Comparison of ENCODE assay signal across 12 cellular contexts in the genomic region with DNA sequence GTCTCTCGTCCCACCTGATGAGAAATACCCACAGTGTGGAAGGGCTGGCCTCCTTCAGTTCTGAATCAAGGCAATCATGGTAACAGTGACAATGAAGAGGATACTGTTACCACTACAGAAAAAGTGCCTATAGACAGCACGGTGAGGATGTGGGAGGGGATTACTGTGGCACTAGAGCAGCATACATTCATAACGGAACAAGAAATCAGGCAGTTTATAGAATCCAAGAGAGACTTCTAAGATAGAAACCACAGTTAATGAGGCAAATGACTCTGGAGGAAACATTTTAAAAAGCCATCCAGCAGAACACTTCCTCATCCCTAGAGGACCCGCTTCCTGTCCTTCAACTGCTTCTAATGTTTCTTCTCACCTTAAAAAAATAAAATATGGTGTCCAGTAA. TPM values are rescaled to one million over a fixed set of nuclear protein-coding genes. Genes with fewer than 3 reads are reported as not detected.
A peak's percentile ranks its signal among the peaks of the same experiment; 100 is the strongest.
DNase-seq lines count a peak whose midpoint lies in the region; ATAC-seq and TF ChIP-seq lines count a peak whose summit lies in the region.
"Had no signal": no experiment of that assay in that cellular context is flagged by ENCODE, and none has a peak within 500 bp of the region (broad histone marks: within the 10 kb centered on the region; RNA-seq: fewer than 3 reads in every experiment).

No MANE protein-coding gene starts in this region.

- ATAC-seq in HG02973 (IDR thresholded peaks at IDR 0.05; ENCODE audit: unreplicated experiment) (peak; percentile 59), activated B cell treated with CpG ODN at 0.5 μM for 24 hours (ENCODE audit: low read depth) (no peak), GM19452 (IDR thresholded peaks at IDR 0.05; ENCODE audit: unreplicated experiment) (no peak)
- ATAC-seq: upper lobe of right lung had no signal

- H3K36me3 Mint-ChIP-seq in activated B cell treated with CpG ODN at 0.5 μM for 24 hours (ENCODE audit: low read depth) (peaks cover 21% of the 10 kb centered on the region), type B pancreatic cell (peaks cover 8% of the 10 kb centered on the region)

- intact Hi-C loops in activated B cell treated with CpG ODN at 0.5 μM for 24 hours (cut with micrococcal nuclease): loop anchor here (5.0 kb wide), 1 partner anchor 207 kb away; a partner anchor contains a TSS

- no peaks in the 10 kb centered on the region for H3K9me3 Mint-ChIP-seq in activated B cell treated with CpG ODN at 0.5 μM for 24 hours
- no peaks in the 10 kb centered on the region for H3K9me3 Mint-ChIP-seq in type B pancreatic cell
- H3K9me3 Mint-ChIP-seq: CD14-positive monocyte had no signal

- no peak for TF ChIP-seq CTCF in activated B cell treated with CpG ODN at 0.5 μM for 24 hours (IDR thresholded peaks at IDR 0.05)
- TF ChIP-seq CTCF in type B pancreatic cell (conservative IDR thresholded peaks at IDR 0.05): no peak

- POLR2A ChIA-PET in activated B cell treated with CpG ODN at 0.5 μM for 24 hours (lab: Charles Lee): no interaction called here

- peak; percentile 10 for DNase-seq in stimulated activated naive CD4-positive, alpha-beta T cell treated with Interleukin-2 at 50 U/mL for 16 hours (lab: John Stamatoyannopoulos, UW)
- DNase-seq in stimulated activated naive CD4-positive, alpha-beta T cell (lab: John Stamatoyannopoulos, UW): no peak
- DNase-seq in activated B cell treated with CpG ODN at 0.5 μM for 24 hours: no peak
- no peak for DNase-seq in type B pancreatic cell (ENCODE audit: extremely low spot score, unreplicated experiment)
- no peak for DNase-seq in NK-92 (lab: John Stamatoyannopoulos, UW; ENCODE audit: unreplicated experiment)
- DNase-seq in activated effector memory CD4-positive, alpha-beta T cell treated with Interleukin-2 at 50 U/mL for 16 hours: no peak
- DNase-seq: NCI-H2081, Right ventricle myocardium superior, upper lobe of right lung had no signal

- H3K27me3 Mint-ChIP-seq in activated B cell treated with CpG ODN at 0.5 μM for 24 hours: no peaks in the 10 kb centered on the region
- no peaks in the 10 kb centered on the region for H3K27me3 Mint-ChIP-seq in type B pancreatic cell

- no peak overlapping the region for H3K4me3 Mint-ChIP-seq in activated B cell treated with CpG ODN at 0.5 μM for 24 hours
- H3K4me3 Mint-ChIP-seq in type B pancreatic cell: no peak overlapping the region
- H3K4me3 Mint-ChIP-seq: CD14-positive monocyte had no signal

- CTCF ChIA-PET in activated B cell treated with CpG ODN at 0.5 μM for 24 hours (lab: Charles Lee): no interaction called here

- H3K4me1 Mint-ChIP-seq in activated B cell treated with CpG ODN at 0.5 μM for 24 hours (peaks cover 53% of the 10 kb centered on the region), type B pancreatic cell (ENCODE audit: unreplicated experiment) (peaks cover 16% of the 10 kb centered on the region)

- H3K27ac Mint-ChIP-seq in activated B cell treated with CpG ODN at 0.5 μM for 24 hours (peak overlapping the region; percentile 73), type B pancreatic cell (peak overlapping the region; percentile 8)

RNA-seq across cellular contexts. Expression of a gene that starts 2.7 kb away (rescaled TPM):
- 58.6 and 59.7 TPM in 2 replicates for total RNA-seq in activated B cell treated with CpG ODN at 0.5 μM for 24 hours
- 74.2 and 78.2 TPM in 2 replicates for total RNA-seq in type B pancreatic cell (ENCODE audit: low replicate concordance)

RNA-seq across cellular contexts. Expression of a gene that starts 22.2 kb away (rescaled TPM):
- not detected in 2 replicates for total RNA-seq in activated B cell treated with CpG ODN at 0.5 μM for 24 hours
- total RNA-seq in type B pancreatic cell (ENCODE audit: low replicate concordance): not detected in 2 replicates
- total RNA-seq: Right ventricle myocardium superior, upper lobe of right lung had no signal

RNA-seq across cellular contexts. Expression of a gene that starts 22.6 kb away (rescaled TPM):
- not detected in 2 replicates for total RNA-seq in activated B cell treated with CpG ODN at 0.5 μM for 24 hours
- 0.41 TPM in 1 of 2 replicates, not detected in the other for total RNA-seq in type B pancreatic cell (ENCODE audit: low replicate concordance)
- total RNA-seq: Right ventricle myocardium superior had no signal

RNA-seq across cellular contexts. Expression of a gene that starts 33.5 kb away (rescaled TPM):
- 1.4 and 2.6 TPM in 2 replicates for total RNA-seq in activated B cell treated with CpG ODN at 0.5 μM for 24 hours
- 5.0 and 25.6 TPM in 2 replicates for total RNA-seq in type B pancreatic cell (ENCODE audit: low replicate concordance)

RNA-seq across cellular contexts. Expression of a gene that starts 46.2 kb away (rescaled TPM):
- total RNA-seq in activated B cell treated with CpG ODN at 0.5 μM for 24 hours: 10.9 TPM in 2 replicates
- 9.4 and 11.1 TPM in 2 replicates for total RNA-seq in type B pancreatic cell (ENCODE audit: low replicate concordance)
